Comparison of ENCODE assay signal across 2 cellular contexts in genomic region chr3:156840826-156841689, GRCh38.
TF ChIP-seq lines count a peak whose summit lies in the region.

No MANE protein-coding gene starts in this region.

TF ChIP-seq in HepG2, 621 proteins besides CTCF, POLR2A, EP300 and RAD21:
- TF ChIP-seq SKI (IDR thresholded peaks at IDR 0.05; ENCODE audit: partially characterized antibody), result no peak
- TF ChIP-seq PAXIP1 (CRISPR knock-in tag; conservative IDR thresholded peaks at IDR 0.05), result peak; percentile 55
- TF ChIP-seq NKX3-1 (CRISPR knock-in tag; IDR thresholded peaks at IDR 0.05), result no peak
- TF ChIP-seq FOXM1 (CRISPR knock-in tag; IDR thresholded peaks at IDR 0.05), result no peak
- no peak for TF ChIP-seq SOX6 (IDR thresholded peaks at IDR 0.05)
- TF ChIP-seq SOX6 (CRISPR knock-in tag; IDR thresholded peaks at IDR 0.05), result peak; percentile 34; the same call in 1 of the 2 replicates
- no peak for TF ChIP-seq ZNF629 (CRISPR knock-in tag; conservative IDR thresholded peaks at IDR 0.05)
- no peak for TF ChIP-seq LCORL (IDR thresholded peaks at IDR 0.05)
- TF ChIP-seq LCORL (CRISPR knock-in tag; IDR thresholded peaks at IDR 0.05), result no peak
- no peak for TF ChIP-seq GTF2F1 (IDR thresholded peaks at IDR 0.05; ENCODE audit: low read length)
- TF ChIP-seq ZNF564 (CRISPR knock-in tag; IDR thresholded peaks at IDR 0.05), result no peak
- TF ChIP-seq ZNF501 (CRISPR knock-in tag; IDR thresholded peaks at IDR 0.05), result no peak
- TF ChIP-seq FOXK1 (CRISPR knock-in tag; IDR thresholded peaks at IDR 0.05; ENCODE audit: borderline replicate concordance, low read depth), result no peak

TF ChIP-seq in GM12878, 131 proteins besides CTCF, POLR2A, EP300 and RAD21:
- TF ChIP-seq RELA (IDR thresholded peaks at IDR 0.05; ENCODE audit: borderline replicate concordance, partially characterized antibody) (no peak), YBX1 (IDR thresholded peaks at IDR 0.05) (no peak), MYB (IDR thresholded peaks at IDR 0.05; ENCODE audit: borderline replicate concordance, low read depth, low read length) (no peak), NR2C2 (IDR thresholded peaks at IDR 0.05; ENCODE audit: borderline replicate concordance, control insufficient read depth, insufficient read length, low read depth) (no peak), E2F4 (IDR thresholded peaks at IDR 0.05; ENCODE audit: low read depth, low read length) (no peak), LARP7 (IDR thresholded peaks at IDR 0.05) (no peak), POLR2AphosphoS2 (IDR thresholded peaks at IDR 0.05; ENCODE audit: low read depth, low read length) (no peak), DPF2 (IDR thresholded peaks at IDR 0.05) (no peak), MEF2A (IDR thresholded peaks at IDR 0.05; ENCODE audit: insufficient read depth, low read depth, low read length) (no peak), SREBF2 (IDR thresholded peaks at IDR 0.05; ENCODE audit: low read length) (no peak), TAF1 (IDR thresholded peaks at IDR 0.05; ENCODE audit: borderline replicate concordance, low read depth, low read length) (no peak)
